ENCODE assay signal across 26 cellular contexts in genomic region chr16:89855986-89856385, GRCh38.
"Had no signal": no experiment of that assay in that cellular context is flagged by ENCODE, and none has a peak within 500 bp of the region (broad histone marks: within the 10 kb centered on the region; RNA-seq: fewer than 3 reads in every experiment).

No MANE protein-coding gene starts in this region.

- H3K27me3 Mint-ChIP-seq: activated CD4-positive, alpha-beta memory T cell treated with anti-CD3 and anti-CD28 coated beads, Interleukin-2, amount 10 ng/mL, durations not matched to agents 7 days and 5 days; activated naive CD8-positive, alpha-beta T cell treated with anti-CD3 and anti-CD28 coated beads for 36 hours; T-cell had no signal

- H2AFZ ChIP-seq: PC-9 had no signal

- DNase-seq: activated CD4-positive, alpha-beta memory T cell treated with anti-CD3 and anti-CD28 coated beads, Interleukin-2, amount 10 ng/mL, durations not matched to agents 7 days and 5 days; activated CD4-positive, alpha-beta T cell treated with anti-CD3 and anti-CD28 coated beads, Interleukin-2, amount 50 U/mL, for 1 hour; activated CD4-positive, CD25-positive, alpha-beta regulatory T cell; activated CD8-positive, alpha-beta memory T cell treated with anti-CD3 and anti-CD28 coated beads, Interleukin-2, amount 50 U/mL, for 4 hours; activated gamma-delta T cell treated with Interleukin-2 at 50 U/mL for 16 hours; activated naive CD4-positive, alpha-beta T cell treated with anti-CD3 and anti-CD28 coated beads, Interleukin-2, amount 10 ng/mL, durations not matched to agents 7 days and 5 days; activated naive CD8-positive, alpha-beta T cell treated with anti-CD3 and anti-CD28 coated beads for 36 hours; activated T-cell treated with anti-CD3 and anti-CD28 coated beads, Interleukin-2, amount 50 U/mL, for 72 hours; brain microvascular endothelial cell; NCI-H1092; NCI-H1417; NCI-H1930; NCI-H2171; NCI-H2227 treated with DMSO at 0.1 percent for 48 hours; NCI-H446 treated with DMSO at 0.1 percent for 48 hours; NCI-H524 treated with DMSO at 0.1 percent for 48 hours; NCI-H774; PC-9; SIG-M5; T-cell; T-helper 2 cell; T1000 had no signal

- H3K9me3 Mint-ChIP-seq: activated CD4-positive, alpha-beta memory T cell treated with anti-CD3 and anti-CD28 coated beads, Interleukin-2, amount 10 ng/mL, durations not matched to agents 7 days and 5 days; activated naive CD4-positive, alpha-beta T cell treated with anti-CD3 and anti-CD28 coated beads, Interleukin-2, amount 10 ng/mL, durations not matched to agents 7 days and 5 days; activated naive CD8-positive, alpha-beta T cell treated with anti-CD3 and anti-CD28 coated beads for 36 hours; activated T-cell treated with anti-CD3 and anti-CD28 coated beads, Interleukin-2, amount 50 U/mL, for 72 hours; activated T-helper 2 cell treated with anti-CD3 and anti-CD28 coated beads, Interferon-gamma antibody, Interleukin-2, Interleukin-4, amounts not matched to agents 10 μg/mL and 5 μg/mL and 100 μg/mL, durations not matched to agents 14 hours and 24 hours and 36 hours; T-cell had no signal

- H3K27ac ChIP-seq: brain microvascular endothelial cell, cardiac muscle cell, KMS-11, PC-9, VCaP had no signal

- H3K9ac ChIP-seq: KMS-11 had no signal

- H3K4me3 ChIP-seq: cardiac muscle cell, PC-9 had no signal

- H3K27ac Mint-ChIP-seq: activated CD4-positive, alpha-beta memory T cell treated with anti-CD3 and anti-CD28 coated beads, Interleukin-2, amount 10 ng/mL, durations not matched to agents 7 days and 5 days; activated naive CD4-positive, alpha-beta T cell treated with anti-CD3 and anti-CD28 coated beads, Interleukin-2, amount 10 ng/mL, durations not matched to agents 7 days and 5 days; activated naive CD8-positive, alpha-beta T cell treated with anti-CD3 and anti-CD28 coated beads for 36 hours; activated T-cell treated with anti-CD3 and anti-CD28 coated beads, Interleukin-2, amount 50 U/mL, for 72 hours; activated T-helper 2 cell treated with anti-CD3 and anti-CD28 coated beads, Interferon-gamma antibody, Interleukin-2, Interleukin-4, amounts not matched to agents 10 μg/mL and 5 μg/mL and 100 μg/mL, durations not matched to agents 14 hours and 24 hours and 36 hours; T-cell had no signal

- H3K4me2 ChIP-seq: KMS-11, PC-9 had no signal

- H3K36me3 ChIP-seq: brain microvascular endothelial cell, cardiac muscle cell had no signal

- H3K27me3 ChIP-seq: brain microvascular endothelial cell, cardiac muscle cell had no signal

- H3K4me3 Mint-ChIP-seq: activated CD4-positive, alpha-beta memory T cell treated with anti-CD3 and anti-CD28 coated beads, Interleukin-2, amount 10 ng/mL, durations not matched to agents 7 days and 5 days; activated naive CD4-positive, alpha-beta T cell treated with anti-CD3 and anti-CD28 coated beads, Interleukin-2, amount 10 ng/mL, durations not matched to agents 7 days and 5 days; activated naive CD8-positive, alpha-beta T cell treated with anti-CD3 and anti-CD28 coated beads for 36 hours; activated T-cell treated with anti-CD3 and anti-CD28 coated beads, Interleukin-2, amount 50 U/mL, for 72 hours; T-cell had no signal

- ATAC-seq: activated T-cell treated with anti-CD3 and anti-CD28 coated beads, Interleukin-2, amount 50 U/mL, for 72 hours; T-cell had no signal

- H3K36me3 Mint-ChIP-seq: activated naive CD4-positive, alpha-beta T cell treated with anti-CD3 and anti-CD28 coated beads, Interleukin-2, amount 10 ng/mL, durations not matched to agents 7 days and 5 days; activated naive CD8-positive, alpha-beta T cell treated with anti-CD3 and anti-CD28 coated beads for 36 hours; T-cell had no signal
